In genomic region chr10:21860718-21861117, GRCh38 we compare ENCODE assay signal across 2 cellular contexts.
TF ChIP-seq lines count a peak whose summit lies in the region.

No MANE protein-coding gene starts in this region.

TF ChIP-seq in GM23338, 12 proteins besides CTCF, POLR2A, EP300 and RAD21 (continued from another document):
- TF ChIP-seq ZNF462 (CRISPR knock-in tag; IDR thresholded peaks at IDR 0.05) = no peak
- TF ChIP-seq EZH2phosphoT487 (IDR thresholded peaks at IDR 0.05; ENCODE audit: unreplicated experiment) = no peak
- no peak for TF ChIP-seq ZNF331 (CRISPR knock-in tag; IDR thresholded peaks at IDR 0.05; ENCODE audit: low read depth)
- no peak for TF ChIP-seq CREB1 (CRISPR knock-in tag; IDR thresholded peaks at IDR 0.05; ENCODE audit: low read depth)
- TF ChIP-seq ZNF114 (CRISPR knock-in tag; IDR thresholded peaks at IDR 0.05) = no peak
- no peak for TF ChIP-seq NANOG (IDR thresholded peaks at IDR 0.05; ENCODE audit: borderline replicate concordance)
- TF ChIP-seq REST (IDR thresholded peaks at IDR 0.05; ENCODE audit: unreplicated experiment) = no peak
- no peak for TF ChIP-seq EZH2 (IDR thresholded peaks at IDR 0.05; ENCODE audit: low read depth, unreplicated experiment)
- TF ChIP-seq STAT1 (IDR thresholded peaks at IDR 0.05; ENCODE audit: unreplicated experiment) = no peak

TF ChIP-seq in K562, 482 proteins besides CTCF, POLR2A, EP300 and RAD21 (continued from another document):
- TF ChIP-seq ZBTB49 (CRISPR knock-in tag; IDR thresholded peaks at IDR 0.05; ENCODE audit: borderline replicate concordance) (no peak), ZC3H11A (IDR thresholded peaks at IDR 0.05; ENCODE audit: low read depth, low read length) (no peak), ZFPM2 (CRISPR knock-in tag; IDR thresholded peaks at IDR 0.05) (no peak), SRSF1 (IDR thresholded peaks at IDR 0.05; ENCODE audit: low read depth, low read length) (no peak), SNRNP70 (optimal IDR thresholded peaks at IDR 0.05; ENCODE audit: low read depth, low read length) (no peak), ZNF407 (IDR thresholded peaks at IDR 0.05; ENCODE audit: low read depth) (no peak)
